1 cellular context compared by ENCODE assay signal in genomic region chr5:163460562-163461176, GRCh38.
A peak's percentile ranks its signal among the peaks of the same experiment; 100 is the strongest.
TF ChIP-seq lines count a peak whose summit lies in the region.

HMMR (plus strand) TSS chr5:163460632; CDS start chr5:163460693, 61 bp downstream.

TF ChIP-seq in H1, 55 proteins besides CTCF, POLR2A, EP300 and RAD21:
- TF ChIP-seq CHD7 (IDR thresholded peaks at IDR 0.05; ENCODE audit: insufficient replicate concordance, low read length) (no peak), POLR2AphosphoS5 (IDR thresholded peaks at IDR 0.05; ENCODE audit: low read depth, low read length) (peak; percentile 86), USF2 (IDR thresholded peaks at IDR 0.05; ENCODE audit: low read length) (no peak), CTBP2 (IDR thresholded peaks at IDR 0.05; ENCODE audit: borderline replicate concordance, insufficient read depth, insufficient read length, low read length) (no peak), HDAC2 (IDR thresholded peaks at IDR 0.05; ENCODE audit: borderline replicate concordance in 1 of 2, low read depth in 2 of 2, low read length in 2 of 2) (no peak), SP1 (IDR thresholded peaks at IDR 0.05; ENCODE audit: low read depth, low read length) (no peak), TBP (IDR thresholded peaks at IDR 0.05; ENCODE audit: low read depth, low read length) (peak; percentile 77), TAF1 (IDR thresholded peaks at IDR 0.05; ENCODE audit: low read depth, low read length) (peak; percentile 81; the same call in 1 of the 2 replicates), SUZ12 (IDR thresholded peaks at IDR 0.05; ENCODE audit: low read length) (no peak), NRF1 (IDR thresholded peaks at IDR 0.05; ENCODE audit: low read depth, low read length) (no peak), TCF12 (IDR thresholded peaks at IDR 0.05; ENCODE audit: low read depth, low read length) (no peak), MAFK (IDR thresholded peaks at IDR 0.05; ENCODE audit: low read depth, low read length) (no peak), KDM1A (IDR thresholded peaks at IDR 0.05; ENCODE audit: borderline replicate concordance, low read length) (no peak), CBX8 (IDR thresholded peaks at IDR 0.05; ENCODE audit: borderline replicate concordance, low read depth, low read length) (no peak), SIN3A (conservative IDR thresholded peaks at IDR 0.05 in 1 of 2, IDR thresholded peaks at IDR 0.05 in 1 of 2; ENCODE audit: low read depth in 1 of 2, low read length in 2 of 2) (peak; percentile 91 to 94), RXRA (IDR thresholded peaks at IDR 0.05; ENCODE audit: insufficient read depth, low read depth, low read length) (no peak), KDM4A (IDR thresholded peaks at IDR 0.05; ENCODE audit: low read depth, low read length, severe bottlenecking) (no peak), YY1 (IDR thresholded peaks at IDR 0.05; ENCODE audit: low read depth, low read length) (no peak), JUN (IDR thresholded peaks at IDR 0.05; ENCODE audit: low read depth, low read length) (no peak), JUND (IDR thresholded peaks at IDR 0.05; ENCODE audit: low read length) (no peak), SP2 (IDR thresholded peaks at IDR 0.05; ENCODE audit: low read length) (peak; percentile 31; the same call in 1 of the 2 replicates), SIX5 (IDR thresholded peaks at IDR 0.05; ENCODE audit: low read depth, low read length) (no peak), CHD2 (IDR thresholded peaks at IDR 0.05; ENCODE audit: low read length) (no peak), TEAD4 (IDR thresholded peaks at IDR 0.05; ENCODE audit: low read depth, low read length) (0 out of 2 replicates have a peak, but pooled peaks have one; percentile 8), SP4 (IDR thresholded peaks at IDR 0.05; ENCODE audit: low read length) (no peak), CREB1 (IDR thresholded peaks at IDR 0.05) (no peak), E2F6 (IDR thresholded peaks at IDR 0.05) (no peak), SIRT6 (IDR thresholded peaks at IDR 0.05; ENCODE audit: low read length) (no peak), TAF7 (optimal IDR thresholded peaks at IDR 0.05; ENCODE audit: borderline replicate concordance, low read depth, low read length) (peak; percentile 77), FOSL1 (IDR thresholded peaks at IDR 0.05; ENCODE audit: insufficient read depth, low read depth, low read length) (no peak), NANOG (IDR thresholded peaks at IDR 0.05; ENCODE audit: insufficient read depth, low read depth, low read length, poor library complexity, severe bottlenecking) (no peak), EZH2 (IDR thresholded peaks at IDR 0.05; ENCODE audit: low read depth, low read length, severe bottlenecking) (no peak), GTF2F1 (IDR thresholded peaks at IDR 0.05; ENCODE audit: borderline replicate concordance, low read depth, low read length) (no peak), ATF3 (IDR thresholded peaks at IDR 0.05; ENCODE audit: insufficient read depth, low read depth, low read length) (no peak), MAX (IDR thresholded peaks at IDR 0.05) (no peak), BACH1 (IDR thresholded peaks at IDR 0.05; ENCODE audit: low read length) (no peak), SAP30 (IDR thresholded peaks at IDR 0.05; ENCODE audit: insufficient read depth, insufficient replicate concordance, low read length) (peak; percentile 95), RBBP5 (IDR thresholded peaks at IDR 0.05; ENCODE audit: borderline replicate concordance, low read depth, low read length) (no peak), BRCA1 (IDR thresholded peaks at IDR 0.05; ENCODE audit: low read depth, low read length) (no peak), CHD1 (IDR thresholded peaks at IDR 0.05; ENCODE audit: low read depth, low read length) (0 out of 2 replicates have a peak, but pooled peaks have one; percentile 8), POU5F1 (IDR thresholded peaks at IDR 0.05; ENCODE audit: low read depth, low read length) (no peak), SRF (IDR thresholded peaks at IDR 0.05; ENCODE audit: low read depth, low read length) (no peak), ASH2L (IDR thresholded peaks at IDR 0.05; ENCODE audit: low read length) (no peak), RNF2 (IDR thresholded peaks at IDR 0.05; ENCODE audit: borderline replicate concordance, low read depth, low read length, missing control alignments, poor library complexity, severe bottlenecking) (no peak), GABPA (IDR thresholded peaks at IDR 0.05; ENCODE audit: borderline replicate concordance, insufficient read depth, low read length) (no peak), CBX5 (IDR thresholded peaks at IDR 0.05; ENCODE audit: low read depth, low read length) (no peak), RFX5 (IDR thresholded peaks at IDR 0.05; ENCODE audit: borderline replicate concordance, low read depth, low read length) (no peak), PHF8 (conservative IDR thresholded peaks at IDR 0.05; ENCODE audit: low read depth, low read length) (no peak; the same call in 1 of the 2 replicates), CEBPB (IDR thresholded peaks at IDR 0.05; ENCODE audit: low read depth, low read length) (no peak), HDAC6 (IDR thresholded peaks at IDR 0.05; ENCODE audit: low read depth, low read length) (no peak), KDM5A (IDR thresholded peaks at IDR 0.05; ENCODE audit: low read length) (no peak), ZNF274 (IDR thresholded peaks at IDR 0.05; ENCODE audit: borderline replicate concordance, extremely low read depth, low read length) (no peak), EGR1 (IDR thresholded peaks at IDR 0.05; ENCODE audit: borderline replicate concordance, low read depth, low read length) (no peak), ATF2 (IDR thresholded peaks at IDR 0.05; ENCODE audit: low read length) (no peak), BCL11A (IDR thresholded peaks at IDR 0.05; ENCODE audit: low read depth in 2 of 2, low read length in 2 of 2) (no peak)
